ENCODE assay signal across 8 cellular contexts in the genomic region with DNA sequence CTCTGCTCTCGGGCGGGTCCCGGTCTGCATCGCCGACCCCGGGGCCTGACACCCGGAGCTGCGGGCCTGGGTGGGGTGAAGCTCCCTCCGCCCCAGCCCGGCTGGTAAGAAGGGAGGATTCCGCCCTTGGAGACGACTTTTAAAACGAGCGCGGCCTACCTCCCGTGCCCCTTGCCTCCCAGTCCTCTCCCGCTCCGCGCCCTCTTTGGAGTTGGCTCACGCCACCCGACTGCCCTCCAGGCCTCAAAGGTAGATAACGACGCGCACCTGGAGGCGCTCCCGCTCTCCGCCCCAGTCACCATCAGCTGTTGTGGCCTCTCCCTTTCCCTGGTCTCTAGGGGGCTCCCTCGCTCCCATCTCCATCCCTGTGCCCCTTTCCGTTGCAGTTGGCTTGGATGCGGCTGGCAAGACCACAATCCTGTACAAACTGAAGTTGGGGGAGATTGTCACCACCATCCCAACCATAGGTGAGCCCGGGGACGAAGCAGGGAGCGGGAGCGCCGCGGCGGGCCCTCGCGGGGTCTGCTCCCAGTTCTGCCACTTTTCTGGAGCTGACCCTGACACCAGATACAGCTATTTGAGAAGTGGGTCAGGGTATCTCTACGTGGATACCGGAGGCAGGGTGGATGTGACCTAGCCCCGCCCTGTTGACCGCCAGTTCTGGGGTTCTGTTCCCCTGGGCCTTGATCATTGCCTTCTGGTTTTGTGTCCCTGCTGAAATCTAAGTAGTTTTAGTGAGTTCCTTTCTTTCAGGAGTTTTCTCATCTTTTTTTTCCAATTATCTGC. TPM values are rescaled to one million over a fixed set of nuclear protein-coding genes. Genes with fewer than 3 reads are reported as not detected.
DNase-seq lines count a peak whose midpoint lies in the region; ATAC-seq and TF ChIP-seq lines count a peak whose summit lies in the region.

No MANE protein-coding gene starts in this region.

- TF ChIP-seq CTCF in ascending aorta (IDR thresholded peaks at IDR 0.05): peak in 2 of 3 experiments; percentile 17 to 51

- WGBS in right cardiac atrium: 3% methylated on average over 43 of the region's 43 CpGs

- peaks cover 14 to 18% of the 10 kb centered on the region in 2 donors for H3K36me3 ChIP-seq in ascending aorta

- intact Hi-C loops in ascending aorta (cut with DNase I) (loop anchor here (1.0 to 10.0 kb wide), 7 partner anchors 43 to 1633 kb away; a partner anchor contains a TSS), right cardiac atrium (cut with DNase I) (no loop called here), posterior cingulate gyrus (cut with DNase I) (loop anchor here (2.0 to 5.0 kb wide), 2 partner anchors 62 to 197 kb away; a partner anchor contains a TSS)

- H3K27me3 ChIP-seq in ascending aorta (no peaks in the 10 kb centered on the region), right cardiac atrium (ENCODE audit: control insufficient read depth, insufficient read depth) (no peaks in the 10 kb centered on the region)

- peak overlapping the region; percentile 94 for H3K27ac ChIP-seq in ascending aorta
- H3K27ac ChIP-seq in right cardiac atrium (ENCODE audit: low read length): peak overlapping the region; percentile 85

- no peaks in the 10 kb centered on the region for H3K9me3 ChIP-seq in ascending aorta
- H3K9me3 ChIP-seq in right cardiac atrium (ENCODE audit: control insufficient read depth, low read length): no peaks in the 10 kb centered on the region

- DNase-seq in D341Med (ENCODE audit: low spot score) (peak; percentile 85), HK-2 (ENCODE audit: unreplicated experiment) (peak; percentile 70), OCI-M1 (lab: John Stamatoyannopoulos, UW) (peak; percentile 53), ascending aorta (ENCODE audit: low spot score in 2 of 2) (no peak), right cardiac atrium (peak; percentile 48 to 76 (median 72)), posterior cingulate gyrus (peak; percentile 39 to 94 (median 62)), SKM-1 (lab: John Stamatoyannopoulos, UW; ENCODE audit: unreplicated experiment) (no peak)

- H3K4me1 ChIP-seq in ascending aorta: peaks cover 6 to 22% of the 10 kb centered on the region in 2 donors
- H3K4me1 ChIP-seq in right cardiac atrium (ENCODE audit: control insufficient read depth, insufficient read depth, low read length): peaks cover 10% of the 10 kb centered on the region

- H3K4me3 ChIP-seq in ascending aorta (peak overlapping the region; percentile 83 to 89), right cardiac atrium (ENCODE audit: low read length) (peak overlapping the region; percentile 94)

- ATAC-seq in GM19467 (IDR thresholded peaks at IDR 0.05; ENCODE audit: unreplicated experiment): peak; percentile 4
- ATAC-seq in right cardiac atrium: peak; percentile 17 to 27

RNA-seq across cellular contexts. Expression of a gene that starts 0.7 kb away (rescaled TPM):
- total RNA-seq in ascending aorta (264 TPM), right cardiac atrium (10 to 100 TPM; 70.4 to 88.0 (median 81.2) TPM)
- 129 TPM for polyA plus RNA-seq in right cardiac atrium

RNA-seq across cellular contexts. Expression of a gene that starts 3.5 kb away (rescaled TPM):
- 11.2 TPM for total RNA-seq in ascending aorta
- 10 to 100 TPM in 1 of 4 donors, 1 to 10 TPM in 3; 7.4 to 10.4 (median 8.1) TPM for total RNA-seq in right cardiac atrium
- 3.7 TPM for polyA plus RNA-seq in right cardiac atrium

RNA-seq across cellular contexts. Expression of a gene that starts 4.6 kb away (rescaled TPM):
- total RNA-seq in ascending aorta: not detected
- total RNA-seq in right cardiac atrium: under 1 TPM in 3 of 4 donors, not detected in 1; 0.26 to 0.63 (median 0.45) TPM
- polyA plus RNA-seq in right cardiac atrium: 0.09 TPM

RNA-seq across cellular contexts. Expression of a gene that starts 29.1 kb away (rescaled TPM):
- total RNA-seq in ascending aorta (not detected), right cardiac atrium (not detected)
- polyA plus RNA-seq in right cardiac atrium: not detected

Comparison
In these comparisons a context has a peak if more than half of its experiments do, and no peak if none do; other contexts are left out.
1. DNase-seq: peak in D341Med (single experiment), HK-2 (single experiment), OCI-M1 (single experiment), right cardiac atrium (3 of 3) and posterior cingulate gyrus (10 of 10); none in ascending aorta (0 of 2) and SKM-1 (single experiment).
2. intact Hi-C loops: an anchor here in ascending aorta (1.0 to 10.0 kb wide) and posterior cingulate gyrus (2.0 to 5.0 kb wide); none called in right cardiac atrium.